26 cellular contexts compared by ENCODE assay signal in the genomic region with DNA sequence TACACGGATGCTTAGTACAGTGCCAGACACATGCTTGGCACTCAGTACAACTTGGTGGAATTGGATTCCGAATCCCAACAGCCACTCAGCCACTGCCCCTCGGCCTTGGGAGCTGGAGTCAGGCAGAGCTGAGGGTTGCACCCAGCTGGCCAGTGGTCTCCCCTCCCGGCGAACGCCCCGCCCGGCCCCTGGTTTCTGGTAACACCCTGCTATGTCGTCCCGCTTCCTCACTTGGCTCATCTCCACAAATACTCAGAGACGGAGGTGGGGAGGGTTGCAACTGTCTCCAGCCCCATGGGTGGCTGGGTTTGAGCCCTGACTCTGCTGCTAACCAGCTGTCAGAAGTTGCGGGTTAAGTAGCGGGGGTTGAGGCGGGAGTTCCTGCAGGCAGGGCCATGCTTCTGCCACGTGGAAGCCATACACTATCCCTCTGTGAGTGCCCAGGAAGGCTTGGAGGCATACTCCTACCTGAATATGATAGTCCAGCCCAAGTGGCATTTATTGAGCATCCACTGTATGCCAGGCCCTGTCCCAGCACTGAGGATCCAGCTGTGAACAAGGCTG.
"Had no signal": no experiment of that assay in that cellular context is flagged by ENCODE, and none has a peak within 500 bp of the region (broad histone marks: within the 10 kb centered on the region; RNA-seq: fewer than 3 reads in every experiment).

No MANE protein-coding gene starts in this region.

- H3K36me3 ChIP-seq: brain microvascular endothelial cell, cardiac muscle cell had no signal

- H3K4me3 Mint-ChIP-seq: activated CD4-positive, alpha-beta memory T cell treated with anti-CD3 and anti-CD28 coated beads, Interleukin-2, amount 10 ng/mL, durations not matched to agents 7 days and 5 days; activated CD4-positive, alpha-beta T cell treated with anti-CD3 and anti-CD28 coated beads, Interleukin-2, amount 10 ng/mL, durations not matched to agents 7 days and 5 days; activated naive CD4-positive, alpha-beta T cell treated with anti-CD3 and anti-CD28 coated beads for 36 hours; activated naive CD8-positive, alpha-beta T cell; activated T-cell treated with anti-CD3 and anti-CD28 coated beads, Interleukin-2, amount 50 U/mL, for 24 hours; activated T-helper 1 cell treated with anti-CD3 and anti-CD28 coated beads, Interleukin-12 subunit alpha, Interleukin-12 subunit beta, Interleukin-2, Interleukin-4 antibody, amounts not matched to agents 30 ng/mL and 10 ng/mL and 1 ng/mL, durations not matched to agents 14 hours and 24 hours and 36 hours; T-cell had no signal

- H3K9me3 Mint-ChIP-seq: activated naive CD4-positive, alpha-beta T cell treated with anti-CD3 and anti-CD28 coated beads for 36 hours; activated T-helper 1 cell treated with anti-CD3 and anti-CD28 coated beads, Interleukin-12 subunit alpha, Interleukin-12 subunit beta, Interleukin-2, Interleukin-4 antibody, amounts not matched to agents 30 ng/mL and 10 ng/mL and 1 ng/mL, durations not matched to agents 14 hours and 24 hours and 36 hours had no signal

- H3K27ac ChIP-seq: brain microvascular endothelial cell, cardiac muscle cell had no signal

- ATAC-seq: T-cell had no signal

- H3K4me1 Mint-ChIP-seq: activated CD4-positive, alpha-beta memory T cell treated with anti-CD3 and anti-CD28 coated beads, Interleukin-2, amount 10 ng/mL, durations not matched to agents 7 days and 5 days; activated CD4-positive, alpha-beta T cell treated with anti-CD3 and anti-CD28 coated beads, Interleukin-2, amount 10 ng/mL, durations not matched to agents 7 days and 5 days; T-cell had no signal

- H3K4me3 ChIP-seq: cardiac muscle cell had no signal

- H3K27me3 ChIP-seq: brain microvascular endothelial cell had no signal

- H3K36me3 Mint-ChIP-seq: activated naive CD8-positive, alpha-beta T cell; T-cell had no signal

- H3K27ac Mint-ChIP-seq: activated CD4-positive, alpha-beta memory T cell treated with anti-CD3 and anti-CD28 coated beads, Interleukin-2, amount 10 ng/mL, durations not matched to agents 7 days and 5 days; activated CD4-positive, alpha-beta T cell treated with anti-CD3 and anti-CD28 coated beads, Interleukin-2, amount 10 ng/mL, durations not matched to agents 7 days and 5 days; activated naive CD4-positive, alpha-beta T cell treated with anti-CD3 and anti-CD28 coated beads for 36 hours; activated naive CD8-positive, alpha-beta T cell; activated T-cell treated with anti-CD3 and anti-CD28 coated beads, Interleukin-2, amount 50 U/mL, for 24 hours; activated T-helper 1 cell treated with anti-CD3 and anti-CD28 coated beads, Interleukin-12 subunit alpha, Interleukin-12 subunit beta, Interleukin-2, Interleukin-4 antibody, amounts not matched to agents 30 ng/mL and 10 ng/mL and 1 ng/mL, durations not matched to agents 14 hours and 24 hours and 36 hours; T-cell had no signal

- DNase-seq: activated CD4-positive, alpha-beta memory T cell treated with anti-CD3 and anti-CD28 coated beads, Interleukin-2, amount 10 ng/mL, durations not matched to agents 7 days and 5 days; activated CD4-positive, alpha-beta T cell treated with anti-CD3 and anti-CD28 coated beads, Interleukin-2, amount 10 ng/mL, durations not matched to agents 7 days and 5 days; activated CD4-positive, CD25-positive, alpha-beta regulatory T cell; activated CD8-positive, alpha-beta memory T cell treated with anti-CD3 and anti-CD28 coated beads, Interleukin-2, amount 50 U/mL, for 4 hours; activated gamma-delta T cell; activated naive CD4-positive, alpha-beta T cell treated with anti-CD3 and anti-CD28 coated beads for 36 hours; activated T-cell treated with anti-CD3 and anti-CD28 coated beads, Interleukin-2, amount 50 U/mL, for 24 hours; amygdala; brain microvascular endothelial cell; IMR-90; Kasumi-1; KBM-7; NCI-H1048; NCI-H146; NCI-H187 treated with DMSO at 0.1 percent for 48 hours; NCI-H2107; NCI-H2171 treated with DMSO at 0.1 percent for 48 hours; NCI-H226; NCI-H526; SIG-M5; T-cell; T-helper 2 cell; T1000 had no signal
